In the genomic region with DNA sequence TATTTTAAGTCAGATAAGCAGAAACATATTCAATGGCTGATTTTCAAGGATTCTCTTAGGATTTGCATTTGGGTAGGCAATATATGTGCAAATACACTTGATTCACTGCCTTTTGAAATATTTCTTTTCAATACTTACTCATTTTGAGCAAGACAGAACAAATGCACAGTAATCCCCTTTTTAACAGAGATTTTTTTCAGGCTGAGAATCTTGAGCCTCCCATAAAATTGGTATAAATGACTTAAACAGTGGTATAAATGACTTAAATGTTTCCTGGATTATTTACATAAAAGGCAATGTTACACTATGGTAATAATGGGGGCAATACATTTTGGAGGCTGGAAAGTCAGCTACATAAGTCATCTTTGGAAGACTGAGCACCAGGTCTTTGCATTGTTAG, we compare ENCODE assay signal across 24 cellular contexts.
"Had no signal": no experiment of that assay in that cellular context is flagged by ENCODE, and none has a peak within 500 bp of the region (broad histone marks: within the 10 kb centered on the region; RNA-seq: fewer than 3 reads in every experiment).

No MANE protein-coding gene starts in this region.

- H3K9me3 ChIP-seq: stomach, suprapubic skin, testis, thoracic aorta, thyroid gland, tibial artery, tibial nerve, transverse colon, upper lobe of left lung, upper lobe of right lung, uterus, vagina had no signal

- DNase-seq: stimulated activated CD4-positive, alpha-beta T cell treated with anti-CD3 and anti-CD28 coated beads, Interleukin-2, amount 100 ng/mL, for 48 hours; stimulated activated CD4-positive, alpha-beta T cell treated with anti-CD3 and anti-CD28 coated beads, Interleukin-4, amount 100 ng/mL, for 1 hour; stimulated activated CD4-positive, alpha-beta T cell treated with anti-CD3 and anti-CD28 coated beads, Interleukin-4, amount 100 ng/mL, for 24 hours; stimulated activated CD4-positive, alpha-beta T cell treated with anti-CD3 and anti-CD28 coated beads, Interleukin-4, amount 100 ng/mL, for 4 hours; stimulated activated CD8-positive, alpha-beta memory T cell treated with anti-CD3 and anti-CD28 coated beads, Interleukin-4, amount 100 ng/mL, for 48 hours; stimulated activated naive B cell treated with anti-CD40 and anti-IgM and Interleukin-4, amounts not matched to agents 10 μg/mL and 1 μg/mL and 100 μg/mL, for 72 hours; stimulated activated naive CD4-positive, alpha-beta T cell; stimulated activated naive CD4-positive, alpha-beta T cell treated with Interleukin-2 at 50 U/mL for 16 hours; stimulated activated naive CD8-positive, alpha-beta T cell treated with anti-CD3 and anti-CD28 coated beads, Interleukin-15, amount 100 ng/mL, for 72 hours; stimulated activated naive CD8-positive, alpha-beta T cell treated with anti-CD3 and anti-CD28 coated beads, Interleukin-15, Interleukin-2, amounts not matched to agents 100 U/mL and 50 U/mL, for 24 hours; stomach; substantia nigra; testis; thyroid gland; tibial artery; transverse colon; trophoblast cell; upper lobe of left lung; upper lobe of right lung; uterus had no signal

- H3K27ac ChIP-seq: stomach, suprapubic skin, testis, thoracic aorta, thyroid gland, tibial artery, tibial nerve, transverse colon, upper lobe of left lung, upper lobe of right lung, uterus, vagina had no signal

- H3K27me3 ChIP-seq: stomach, suprapubic skin, testis, thyroid gland, tibial artery, tibial nerve, transverse colon, upper lobe of left lung, upper lobe of right lung, uterus, vagina had no signal

- H3K4me1 ChIP-seq: stomach, suprapubic skin, testis, thyroid gland, tibial artery, tibial nerve, transverse colon, upper lobe of left lung, upper lobe of right lung, uterus, vagina had no signal

- H3K4me3 ChIP-seq: stomach, suprapubic skin, testis, thoracic aorta, thyroid gland, tibial artery, tibial nerve, transverse colon, upper lobe of left lung, upper lobe of right lung, uterus, vagina had no signal

- H3K36me3 ChIP-seq: stomach, suprapubic skin, thoracic aorta, thyroid gland, tibial artery, tibial nerve, transverse colon, upper lobe of left lung, upper lobe of right lung, uterus, vagina had no signal
